Comparison of ENCODE assay signal across 1 cellular context in genomic region chr11:63874511-63874910, GRCh38.
TF ChIP-seq lines count a peak whose summit lies in the region.

No MANE protein-coding gene starts in this region.

TF ChIP-seq in K562, 482 proteins besides CTCF, POLR2A, EP300 and RAD21 (continued from another document and continues in another):
- TF ChIP-seq ZHX1 (conservative IDR thresholded peaks at IDR 0.05; ENCODE audit: low read length), result no peak
- no peak for TF ChIP-seq ETS2 (tag; IDR thresholded peaks at IDR 0.05; ENCODE audit: borderline replicate concordance, poor library complexity, severe bottlenecking)
- no peak for TF ChIP-seq ZNF282 (CRISPR knock-in tag; IDR thresholded peaks at IDR 0.05)
- no peak for TF ChIP-seq EP400 (IDR thresholded peaks at IDR 0.05)
- no peak for TF ChIP-seq AFF1 (IDR thresholded peaks at IDR 0.05; ENCODE audit: low read depth in 1 of 2, partially characterized antibody in 2 of 2)
- no peak for TF ChIP-seq CTCFL (IDR thresholded peaks at IDR 0.05; ENCODE audit: borderline replicate concordance, insufficient read depth, low read depth, low read length, poor library complexity, severe bottlenecking)
- no peak for TF ChIP-seq E2F8 (IDR thresholded peaks at IDR 0.05; ENCODE audit: low read depth, partially characterized antibody)
- TF ChIP-seq POLR3A (IDR thresholded peaks at IDR 0.05; ENCODE audit: borderline replicate concordance, extremely low read depth, insufficient read depth, insufficient read length), result no peak
- TF ChIP-seq ZBTB2 (IDR thresholded peaks at IDR 0.05), result no peak
- 0 out of 2 replicates have a peak, but pooled peaks have one; percentile 34 for TF ChIP-seq ZNF592 (IDR thresholded peaks at IDR 0.05)
- peak; percentile 42; the same call in 1 of the 2 replicates for TF ChIP-seq RAD51 (IDR thresholded peaks at IDR 0.05; ENCODE audit: borderline replicate concordance, low read depth)
- no peak for TF ChIP-seq SMARCE1 (IDR thresholded peaks at IDR 0.05)
- TF ChIP-seq ZKSCAN1 (IDR thresholded peaks at IDR 0.05; ENCODE audit: low read depth, low read length), result no peak
- no peak for TF ChIP-seq CC2D1A (IDR thresholded peaks at IDR 0.05)
- no peak for TF ChIP-seq NR1H2 (CRISPR knock-in tag; IDR thresholded peaks at IDR 0.05)
- peak; percentile 97 for TF ChIP-seq HMBOX1 (IDR thresholded peaks at IDR 0.05)
- TF ChIP-seq NR0B1 (IDR thresholded peaks at IDR 0.05; ENCODE audit: partially characterized antibody), result no peak
- no peak for TF ChIP-seq MYC (IDR thresholded peaks at IDR 0.05; ENCODE audit: low read depth, low read length)
- no peak for TF ChIP-seq MYC (CRISPR knock-in tag; IDR thresholded peaks at IDR 0.05; ENCODE audit: borderline replicate concordance, low read depth)
- no peak for TF ChIP-seq SIRT6 (IDR thresholded peaks at IDR 0.05; ENCODE audit: low read depth, low read length)
- no peak for TF ChIP-seq PATZ1 (CRISPR knock-in tag; IDR thresholded peaks at IDR 0.05; ENCODE audit: borderline replicate concordance)
- no peak for TF ChIP-seq HDAC8 (tag; IDR thresholded peaks at IDR 0.05)
- TF ChIP-seq MAFF (IDR thresholded peaks at IDR 0.05; ENCODE audit: low read length), result no peak
- no peak for TF ChIP-seq ILF3 (IDR thresholded peaks at IDR 0.05; ENCODE audit: borderline replicate concordance)
- TF ChIP-seq FOXP4 (CRISPR knock-in tag; IDR thresholded peaks at IDR 0.05; ENCODE audit: borderline replicate concordance), result no peak
- TF ChIP-seq BDP1 (IDR thresholded peaks at IDR 0.05; ENCODE audit: insufficient read depth, insufficient read length), result no peak
